ENCODE assay signal across 17 cellular contexts in genomic region chr17:35769895-35770486, GRCh38. TPM values are rescaled to one million over a fixed set of nuclear protein-coding genes. Genes with fewer than 3 reads are reported as not detected.
A peak's percentile ranks its signal among the peaks of the same experiment; 100 is the strongest.
DNase-seq lines count a peak whose midpoint lies in the region; ATAC-seq and TF ChIP-seq lines count a peak whose summit lies in the region.
"Had no signal": no experiment of that assay in that cellular context is flagged by ENCODE, and none has a peak within 500 bp of the region (broad histone marks: within the 10 kb centered on the region; RNA-seq: fewer than 3 reads in every experiment).

No MANE protein-coding gene starts in this region.

- H3K9me3 Mint-ChIP-seq in activated naive CD4-positive, alpha-beta T cell treated with anti-CD3 and anti-CD28 coated beads, Interleukin-2, amount 10 ng/mL, durations not matched to agents 7 days and 5 days = no peaks in the 10 kb centered on the region

- no peaks in the 10 kb centered on the region for H3K36me3 ChIP-seq in RWPE2 (ENCODE audit: low read depth)
- H3K36me3 ChIP-seq in kidney epithelial cell (ENCODE audit: control insufficient read depth, insufficient read depth, low read length) = no peaks in the 10 kb centered on the region
- H3K36me3 ChIP-seq: spleen, stomach had no signal

- DNase-seq in AG04450 (ENCODE audit: low read depth, low spot score) (no peak), RWPE2 (ENCODE audit: low spot score) (no peak), kidney epithelial cell (ENCODE audit: low read depth) (no peak), RPMI8226 (no peak)
- DNase-seq in activated naive CD4-positive, alpha-beta T cell treated with anti-CD3 and anti-CD28 coated beads, Interleukin-2, amount 10 ng/mL, durations not matched to agents 7 days and 5 days = no peak
- DNase-seq: activated CD4-positive, CD25-positive, alpha-beta regulatory T cell; AML-193; central memory CD4-positive, alpha-beta T cell; spleen; stomach; SW 1271 had no signal

- TF ChIP-seq CTCF in AG04450 (IDR thresholded peaks at IDR 0.05; ENCODE audit: low read depth, low read length) = peak; percentile 12; the same call in 1 of the 2 replicates
- peak; percentile 23; the same call in 1 of the 2 replicates for TF ChIP-seq CTCF in GM12875 (IDR thresholded peaks at IDR 0.05; ENCODE audit: borderline replicate concordance, insufficient read depth, low read depth, low read length)
- peak; percentile 30 for TF ChIP-seq CTCF in RWPE2 (IDR thresholded peaks at IDR 0.05; ENCODE audit: poor library complexity, severe bottlenecking)
- peak; percentile 20 for TF ChIP-seq CTCF in kidney epithelial cell (IDR thresholded peaks at IDR 0.05; ENCODE audit: insufficient read depth, low read length, poor library complexity, severe bottlenecking)

- POLR2A ChIA-PET in AG04450 (lab: Yijun Ruan, JAX) = interaction anchor here (1.1 kb wide), 1 partner anchor 39 kb away, joined by 3 read pairs; the partner anchor contains the start of gene TAF15

- H3K27ac ChIP-seq in AG04450 (ENCODE audit: low read depth, low read length) (no peak overlapping the region), RWPE2 (ENCODE audit: poor library complexity, severe bottlenecking) (no peak overlapping the region)
- H3K27ac ChIP-seq: parathyroid adenoma, spleen, stomach had no signal

- H3K36me3 Mint-ChIP-seq in activated naive CD4-positive, alpha-beta T cell treated with anti-CD3 and anti-CD28 coated beads, Interleukin-2, amount 10 ng/mL, durations not matched to agents 7 days and 5 days = no peaks in the 10 kb centered on the region
- H3K36me3 Mint-ChIP-seq: activated naive CD8-positive, alpha-beta T cell had no signal

- no peak overlapping the region for H3K27ac Mint-ChIP-seq in activated naive CD4-positive, alpha-beta T cell treated with anti-CD3 and anti-CD28 coated beads, Interleukin-2, amount 10 ng/mL, durations not matched to agents 7 days and 5 days
- H3K27ac Mint-ChIP-seq: activated naive CD8-positive, alpha-beta T cell had no signal

- peaks cover 73% of the 10 kb centered on the region for H3K27me3 Mint-ChIP-seq in activated naive CD4-positive, alpha-beta T cell treated with anti-CD3 and anti-CD28 coated beads, Interleukin-2, amount 10 ng/mL, durations not matched to agents 7 days and 5 days
- H3K27me3 Mint-ChIP-seq: activated naive CD8-positive, alpha-beta T cell had no signal

- H3K4me1 ChIP-seq in RWPE2 (ENCODE audit: insufficient read depth, poor library complexity, severe bottlenecking) = peaks cover 6% of the 10 kb centered on the region
- H3K4me1 ChIP-seq: parathyroid adenoma had no signal

- CTCF ChIA-PET in AG04450 (lab: Charles Lee) = interaction anchor here (0.7 to 13.6 kb wide), 6 partner anchors 10 to 178 kb away, joined by 3 to 478 read pairs (median 3); partner anchors contain the start of gene TAF15
- CTCF ChIA-PET in activated naive CD4-positive, alpha-beta T cell treated with anti-CD3 and anti-CD28 coated beads, Interleukin-2, amount 10 ng/mL, durations not matched to agents 7 days and 5 days (lab: Charles Lee) = interaction anchor here (0.9 to 11.7 kb wide), 4 partner anchors 10 to 37 kb away, joined by 3 to 219 read pairs (median 4); partner anchors contain the start of gene TAF15

- no peak for ATAC-seq in RWPE2 (ENCODE audit: low read depth)
- no peak for ATAC-seq in GM19397 (IDR thresholded peaks at IDR 0.05; ENCODE audit: unreplicated experiment)
- ATAC-seq in GM21381 (IDR thresholded peaks at IDR 0.05; ENCODE audit: unreplicated experiment) = no peak

- H3K4me3 Mint-ChIP-seq in activated naive CD4-positive, alpha-beta T cell treated with anti-CD3 and anti-CD28 coated beads, Interleukin-2, amount 10 ng/mL, durations not matched to agents 7 days and 5 days = no peak overlapping the region
- H3K4me3 Mint-ChIP-seq: activated naive CD8-positive, alpha-beta T cell had no signal

- H3K27me3 ChIP-seq in AG04450 (ENCODE audit: control insufficient read depth, insufficient read depth, low read length) (peaks cover 32% of the 10 kb centered on the region), RWPE2 (ENCODE audit: insufficient read depth, poor library complexity, severe bottlenecking) (no peaks in the 10 kb centered on the region), kidney epithelial cell (ENCODE audit: control insufficient read depth, insufficient read depth, low read length) (peaks cover 17% of the 10 kb centered on the region)
- H3K27me3 ChIP-seq: stomach had no signal

- H3K4me3 ChIP-seq in AG04450 (ENCODE audit: low read depth, low read length) = no peak overlapping the region
- H3K4me3 ChIP-seq in GM12875 (ENCODE audit: low read depth, low read length) = no peak overlapping the region
- H3K4me3 ChIP-seq in RWPE2 (ENCODE audit: severe bottlenecking) = no peak overlapping the region
- H3K4me3 ChIP-seq in kidney epithelial cell (ENCODE audit: low read depth, low read length) = no peak overlapping the region
- H3K4me3 ChIP-seq: spleen, stomach had no signal

- H3K4me1 Mint-ChIP-seq in activated naive CD4-positive, alpha-beta T cell treated with anti-CD3 and anti-CD28 coated beads, Interleukin-2, amount 10 ng/mL, durations not matched to agents 7 days and 5 days = peaks cover 3% of the 10 kb centered on the region

- H3K9me3 ChIP-seq in AG04450 (ENCODE audit: control insufficient read depth, insufficient read depth, low read length) (no peaks in the 10 kb centered on the region; the same call in 1 of the 2 replicates), RWPE2 (ENCODE audit: severe bottlenecking) (no peaks in the 10 kb centered on the region)
- H3K9me3 ChIP-seq: spleen, stomach had no signal

RNA-seq across cellular contexts. Expression of gene C17orf50, which starts 9.3 kb away (rescaled TPM):
- polyA plus RNA-seq in AG04450 (2011; rRNA removed) = not detected in 2 replicates
- polyA minus RNA-seq in AG04450 (2011; rRNA and poly(A)+ RNA removed) = not detected in 2 replicates
- not detected in 2 replicates for total RNA-seq in kidney epithelial cell
- total RNA-seq: mesenteric fat pad, spleen, stomach had no signal
- polyA plus RNA-seq: stomach had no signal

RNA-seq across cellular contexts. Expression of gene GAS2L2, which starts 17.0 kb away (rescaled TPM):
- polyA plus RNA-seq in AG04450 (2011; rRNA removed) = not detected in 2 replicates
- not detected in 2 replicates for polyA minus RNA-seq in AG04450 (2011; rRNA and poly(A)+ RNA removed)
- not detected in 2 replicates for total RNA-seq in kidney epithelial cell
- total RNA-seq: spleen had no signal

RNA-seq across cellular contexts. Expression of gene MMP28, which starts 25.4 kb away (rescaled TPM):
- 0.15 and 0.17 TPM in 2 replicates for polyA plus RNA-seq in AG04450 (2011; rRNA removed)
- polyA minus RNA-seq in AG04450 (2011; rRNA and poly(A)+ RNA removed) = 0.70 TPM in 1 of 2 replicates, not detected in the other
- total RNA-seq in kidney epithelial cell = 0.17 TPM in 1 of 2 replicates, not detected in the other

RNA-seq across cellular contexts. Expression of gene RASL10B, which starts 38.6 kb away (rescaled TPM):
- polyA plus RNA-seq in AG04450 (2011; rRNA removed) = 3.3 and 4.3 TPM in 2 replicates
- 8.0 and 11.4 TPM in 2 replicates for polyA minus RNA-seq in AG04450 (2011; rRNA and poly(A)+ RNA removed)
- 2.6 and 2.9 TPM in 2 replicates for total RNA-seq in kidney epithelial cell

RNA-seq across cellular contexts. Expression of gene TAF15, which starts 39.3 kb away (rescaled TPM):
- 51.6 and 66.1 TPM in 2 replicates for polyA plus RNA-seq in AG04450 (2011; rRNA removed)
- polyA minus RNA-seq in AG04450 (2011; rRNA and poly(A)+ RNA removed) = 45.4 and 74.0 TPM in 2 replicates
- total RNA-seq in kidney epithelial cell = 21.2 and 36.1 TPM in 2 replicates
